ENCODE assay signal across 24 cellular contexts in the genomic region with DNA sequence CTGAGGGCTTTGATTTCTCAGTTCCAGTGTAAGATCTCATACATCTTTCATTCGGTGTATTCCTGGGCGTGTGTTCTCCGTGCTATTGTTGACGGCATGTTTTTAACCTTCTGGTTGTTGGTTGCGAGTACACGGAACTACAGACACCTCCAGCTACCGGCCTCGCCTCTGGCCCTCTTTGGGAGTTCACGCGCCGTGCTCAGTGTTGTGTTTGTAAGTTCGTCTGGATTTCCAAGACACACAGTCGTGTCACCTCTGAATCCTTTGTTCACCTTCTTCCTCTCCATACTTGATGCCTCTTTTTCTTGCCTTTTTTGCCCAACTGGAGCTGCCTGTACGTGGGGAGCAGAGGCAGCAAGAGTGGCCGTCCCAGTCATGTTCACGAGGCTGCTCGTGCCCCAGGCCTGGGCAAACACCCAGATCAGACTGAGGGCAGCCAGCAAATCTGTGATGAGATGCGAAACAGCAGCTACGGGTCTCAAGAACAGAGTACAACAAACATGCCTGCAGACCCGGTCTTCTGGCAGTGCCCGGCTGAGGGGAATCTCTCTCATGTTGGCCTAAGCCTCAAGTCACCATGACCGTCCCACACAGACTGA.
"Had no signal": no experiment of that assay in that cellular context is flagged by ENCODE, and none has a peak within 500 bp of the region (broad histone marks: within the 10 kb centered on the region; RNA-seq: fewer than 3 reads in every experiment).

No MANE protein-coding gene starts in this region.

- H3K27me3 ChIP-seq: breast epithelium, colonic mucosa, testis, tibial nerve, upper lobe of right lung had no signal

- DNase-seq: cerebellar nuclear complex; colonic mucosa; dermis blood vessel endothelial cell; endodermal cell; erythroblast; foreskin keratinocyte; head of caudate nucleus; hypothalamus; kidney glomerular epithelial cell; lower lobe of right lung; stimulated activated CD4-positive, alpha-beta T cell treated with anti-CD3 and anti-CD28 coated beads, Interleukin-2, amount 100 ng/mL, for 24 hours; stimulated activated CD4-positive, alpha-beta T cell treated with anti-CD3 and anti-CD28 coated beads, Interleukin-4, amount 100 ng/mL, for 4 hours; stimulated activated naive B cell treated with anti-CD40 and anti-IgM and Interleukin-4, amounts not matched to agents 10 μg/mL and 1 μg/mL and 100 μg/mL, for 72 hours; stimulated activated naive CD8-positive, alpha-beta T cell treated with anti-CD3 and anti-CD28 coated beads, Interleukin-15, amount 100 ng/mL, for 72 hours; testis; upper lobe of right lung had no signal

- FAIRE-seq: endothelial cell of umbilical vein, islet of Langerhans had no signal

- H3K27ac Mint-ChIP-seq: endodermal cell; memory B cell; mesothelial cell of epicardium; natural killer cell treated with Interleukin-12 subunit alpha and Interleukin-12 subunit beta and Interleukin-15 and Interleukin-18, amount 100 ng/mL, for 72 hours; stimulated activated naive B cell treated with anti-CD40 and anti-IgM and Interleukin-4, amounts not matched to agents 10 μg/mL and 1 μg/mL and 100 μg/mL, for 72 hours; stimulated activated naive CD8-positive, alpha-beta T cell treated with anti-CD3 and anti-CD28 coated beads, Interleukin-15, amount 100 ng/mL, for 72 hours had no signal

- H3K27ac ChIP-seq: breast epithelium, colonic mucosa, foreskin keratinocyte, lower lobe of right lung, testis, tibial nerve, upper lobe of right lung had no signal

- H3K4me3 ChIP-seq: breast epithelium, colonic mucosa, lower lobe of right lung, testis, tibial nerve, upper lobe of right lung had no signal

- H3K4me1 Mint-ChIP-seq: endodermal cell; memory B cell; mesothelial cell of epicardium; stimulated activated naive B cell treated with anti-CD40 and anti-IgM and Interleukin-4, amounts not matched to agents 10 μg/mL and 1 μg/mL and 100 μg/mL, for 72 hours; stimulated activated naive CD8-positive, alpha-beta T cell treated with anti-CD3 and anti-CD28 coated beads, Interleukin-15, amount 100 ng/mL, for 72 hours had no signal

- H3K4me3 Mint-ChIP-seq: endodermal cell; memory B cell; mesothelial cell of epicardium; natural killer cell treated with Interleukin-12 subunit alpha and Interleukin-12 subunit beta and Interleukin-15 and Interleukin-18, amount 100 ng/mL, for 72 hours; stimulated activated naive B cell treated with anti-CD40 and anti-IgM and Interleukin-4, amounts not matched to agents 10 μg/mL and 1 μg/mL and 100 μg/mL, for 72 hours; stimulated activated naive CD8-positive, alpha-beta T cell treated with anti-CD3 and anti-CD28 coated beads, Interleukin-15, amount 100 ng/mL, for 72 hours had no signal

- H3K9me3 ChIP-seq: breast epithelium, colonic mucosa, lower lobe of right lung, testis, tibial nerve, upper lobe of right lung had no signal

- ATAC-seq: foreskin keratinocyte; left lobe of liver; natural killer cell treated with Interleukin-12 subunit alpha and Interleukin-12 subunit beta and Interleukin-15 and Interleukin-18, amount 100 ng/mL, for 72 hours; stimulated activated naive B cell treated with anti-CD40 and anti-IgM and Interleukin-4, amounts not matched to agents 10 μg/mL and 1 μg/mL and 100 μg/mL, for 72 hours; stimulated activated naive CD8-positive, alpha-beta T cell treated with anti-CD3 and anti-CD28 coated beads, Interleukin-15, amount 100 ng/mL, for 72 hours; upper lobe of right lung had no signal

- H3K9me3 Mint-ChIP-seq: endodermal cell; memory B cell; natural killer cell treated with Interleukin-12 subunit alpha and Interleukin-12 subunit beta and Interleukin-15 and Interleukin-18, amount 100 ng/mL, for 72 hours; stimulated activated naive B cell treated with anti-CD40 and anti-IgM and Interleukin-4, amounts not matched to agents 10 μg/mL and 1 μg/mL and 100 μg/mL, for 72 hours; stimulated activated naive CD8-positive, alpha-beta T cell treated with anti-CD3 and anti-CD28 coated beads, Interleukin-15, amount 100 ng/mL, for 72 hours had no signal

- H3K4me1 ChIP-seq: breast epithelium, colonic mucosa, foreskin keratinocyte, lower lobe of right lung, testis, tibial nerve, upper lobe of right lung had no signal
